Comparison of ENCODE assay signal across 8 cellular contexts in the genomic region with DNA sequence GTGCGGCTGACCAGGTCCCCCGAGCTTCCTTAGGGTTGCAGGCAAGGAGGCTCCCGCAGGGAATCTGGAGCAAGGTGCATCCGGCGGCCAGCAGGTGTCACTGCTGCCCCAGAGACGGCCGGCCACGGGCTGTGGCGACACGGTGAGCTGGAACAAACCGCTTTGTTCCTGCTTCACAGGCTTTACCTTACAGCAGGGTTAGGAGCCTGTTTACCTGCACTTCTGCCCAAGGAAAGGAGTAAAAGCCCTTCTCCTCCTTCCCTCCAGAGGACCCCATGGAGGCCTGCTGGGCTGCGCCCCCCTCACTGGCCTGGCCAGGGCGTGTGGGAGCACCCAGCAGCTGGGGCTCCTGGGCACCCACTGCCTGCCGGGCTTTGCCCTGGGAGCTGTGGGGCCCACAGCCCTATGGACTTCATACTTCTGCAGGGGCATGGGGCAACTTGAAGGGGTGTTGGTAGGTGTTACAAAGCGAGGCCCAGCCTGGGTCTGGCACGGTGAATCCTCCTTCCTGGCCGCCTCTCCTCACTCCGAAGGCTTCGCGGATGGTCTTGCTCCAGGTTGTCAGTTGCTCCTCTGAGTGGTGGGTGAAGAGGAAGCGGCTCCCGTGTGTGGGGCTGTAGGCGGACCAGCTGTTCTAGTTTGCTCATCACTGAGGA.
A peak's percentile ranks its signal among the peaks of the same experiment; 100 is the strongest.
DNase-seq lines count a peak whose midpoint lies in the region; ATAC-seq, FAIRE-seq and TF ChIP-seq lines count a peak whose summit lies in the region.

No MANE protein-coding gene starts in this region.

- H3K27ac Mint-ChIP-seq in HFFc6: peak overlapping the region; percentile 40; the same call in 1 of the 2 replicates

- H3K36me3 Mint-ChIP-seq in HFFc6 (ENCODE audit: low read depth): no peaks in the 10 kb centered on the region

- FAIRE-seq in small intestine (lab: Jason Lieb, UNC): no peak

- H3K27ac ChIP-seq in small intestine (ENCODE audit: low read depth in 1 of 2, low read length in 1 of 2): no peak overlapping the region

- DNase-seq in GM04504 (ENCODE audit: low read depth) (peak; percentile 35), HFFc6 (peak; percentile 65), NCI-H146 (lab: John Stamatoyannopoulos, UW) (peak; percentile 80), T-helper 22 cell (ENCODE audit: low read depth) (peak; percentile 36), astrocyte of the cerebellum (ENCODE audit: low read depth) (peak; percentile 63), iPS DF 19.7 (ENCODE audit: low read depth, low spot score) (peak; percentile 80), small intestine (peak; percentile 68)

- 33 to 41% (median 39%) methylated on average over 23 of the region's 23 CpGs for WGBS in small intestine, 3 donors

- H3K4me3 ChIP-seq in astrocyte of the cerebellum (ENCODE audit: low read depth, low read length) (no peak overlapping the region), small intestine (ENCODE audit: low read depth in 1 of 2, low read length in 2 of 2) (no peak overlapping the region)

- H3K27me3 ChIP-seq in small intestine (ENCODE audit: control insufficient read depth in 2 of 2, insufficient read depth in 2 of 2, low read length in 2 of 2): no peaks in the 10 kb centered on the region

- TF ChIP-seq CTCF in HFFc6 (IDR thresholded peaks at IDR 0.05) (peak; percentile 97), astrocyte of the cerebellum (IDR thresholded peaks at IDR 0.05; ENCODE audit: low read depth, low read length, missing control alignments) (peak; percentile 90)

- H3K36me3 ChIP-seq in small intestine (ENCODE audit: control insufficient read depth in 2 of 2, insufficient read depth in 2 of 2, low read length in 2 of 2): no peaks in the 10 kb centered on the region

- in situ Hi-C loops in astrocyte of the cerebellum (cut with HindIII; ENCODE audit: low sequenced_read_pairs): no loop called here

- no peaks in the 10 kb centered on the region for H3K9me3 ChIP-seq in small intestine (ENCODE audit: control insufficient read depth, low read depth)

- no peaks in the 10 kb centered on the region for H3K4me1 ChIP-seq in small intestine (ENCODE audit: control insufficient read depth in 2 of 2, insufficient read depth in 1 of 2, low read depth in 1 of 2, low read length in 1 of 2)

- no peak overlapping the region for H3K4me3 Mint-ChIP-seq in HFFc6

- peaks cover 3% of the 10 kb centered on the region for H3K27me3 Mint-ChIP-seq in HFFc6 (ENCODE audit: insufficient read depth)

- no peak for ATAC-seq in GM19452 (IDR thresholded peaks at IDR 0.05; ENCODE audit: unreplicated experiment)

- H3K9me3 Mint-ChIP-seq in HFFc6: no peaks in the 10 kb centered on the region

- H3K4me1 Mint-ChIP-seq in HFFc6 (ENCODE audit: low read depth): peaks cover 15% of the 10 kb centered on the region
